1 cellular context compared by ENCODE assay signal in genomic region chr22:44386386-44387035, GRCh38.
TF ChIP-seq lines count a peak whose summit lies in the region.

No MANE protein-coding gene starts in this region.

TF ChIP-seq in H1, 55 proteins besides CTCF, POLR2A, EP300 and RAD21 (continued from another document):
- TF ChIP-seq POU5F1 (IDR thresholded peaks at IDR 0.05; ENCODE audit: low read depth, low read length) (no peak), CHD7 (IDR thresholded peaks at IDR 0.05; ENCODE audit: insufficient replicate concordance, low read length) (no peak), RFX5 (IDR thresholded peaks at IDR 0.05; ENCODE audit: borderline replicate concordance, low read depth, low read length) (no peak), KDM4A (IDR thresholded peaks at IDR 0.05; ENCODE audit: low read depth, low read length, severe bottlenecking) (no peak), HDAC6 (IDR thresholded peaks at IDR 0.05; ENCODE audit: low read depth, low read length) (no peak), SP2 (IDR thresholded peaks at IDR 0.05; ENCODE audit: low read length) (no peak), TAF7 (optimal IDR thresholded peaks at IDR 0.05; ENCODE audit: borderline replicate concordance, low read depth, low read length) (no peak)
- TF ChIP-seq, protein P1, sequence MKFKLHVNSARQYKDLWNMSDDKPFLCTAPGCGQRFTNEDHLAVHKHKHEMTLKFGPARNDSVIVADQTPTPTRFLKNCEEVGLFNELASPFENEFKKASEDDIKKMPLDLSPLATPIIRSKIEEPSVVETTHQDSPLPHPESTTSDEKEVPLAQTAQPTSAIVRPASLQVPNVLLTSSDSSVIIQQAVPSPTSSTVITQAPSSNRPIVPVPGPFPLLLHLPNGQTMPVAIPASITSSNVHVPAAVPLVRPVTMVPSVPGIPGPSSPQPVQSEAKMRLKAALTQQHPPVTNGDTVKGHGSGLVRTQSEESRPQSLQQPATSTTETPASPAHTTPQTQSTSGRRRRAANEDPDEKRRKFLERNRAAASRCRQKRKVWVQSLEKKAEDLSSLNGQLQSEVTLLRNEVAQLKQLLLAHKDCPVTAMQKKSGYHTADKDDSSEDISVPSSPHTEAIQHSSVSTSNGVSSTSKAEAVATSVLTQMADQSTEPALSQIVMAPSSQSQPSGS (IDR thresholded peaks at IDR 0.05; ENCODE audit: low read length), result no peak
